Comparison of ENCODE assay signal across 8 cellular contexts in genomic region chr5:177495243-177496060, GRCh38. TPM values are rescaled to one million over a fixed set of nuclear protein-coding genes. Genes with fewer than 3 reads are reported as not detected.
A peak's percentile ranks its signal among the peaks of the same experiment; 100 is the strongest.
DNase-seq lines count a peak whose midpoint lies in the region; ATAC-seq and TF ChIP-seq lines count a peak whose summit lies in the region.

No MANE protein-coding gene starts in this region.

- peaks cover 38% of the 10 kb centered on the region for H3K4me1 Mint-ChIP-seq in activated CD8-positive, alpha-beta T cell treated with anti-CD3 and anti-CD28 coated beads for 36 hours (ENCODE audit: low read depth)

- no peak for ATAC-seq in Right ventricle myocardium superior (ENCODE audit: poor library complexity)
- no peak for ATAC-seq in Right ventricle myocardium inferior
- ATAC-seq in activated CD8-positive, alpha-beta T cell treated with anti-CD3 and anti-CD28 coated beads for 36 hours = no peak
- no peak for ATAC-seq in gastrocnemius medialis
- no peak for ATAC-seq in GM18868 (IDR thresholded peaks at IDR 0.05; ENCODE audit: unreplicated experiment)
- ATAC-seq in HG02938 (IDR thresholded peaks at IDR 0.05; ENCODE audit: unreplicated experiment) = no peak

- TF ChIP-seq POLR2A in gastrocnemius medialis (IDR thresholded peaks at IDR 0.05) = no peak

- H3K27ac Mint-ChIP-seq in activated CD8-positive, alpha-beta T cell treated with anti-CD3 and anti-CD28 coated beads for 36 hours = peak overlapping the region; percentile 78

- H3K4me1 ChIP-seq in left ventricle myocardium inferior (peaks cover 81% of the 10 kb centered on the region), gastrocnemius medialis (peaks cover 49 to 64% of the 10 kb centered on the region in 2 donors)

- H3K27me3 ChIP-seq in left ventricle myocardium inferior (ENCODE audit: low read depth) (no peaks in the 10 kb centered on the region), gastrocnemius medialis (no peaks in the 10 kb centered on the region)

- H3K27me3 Mint-ChIP-seq in activated CD8-positive, alpha-beta T cell treated with anti-CD3 and anti-CD28 coated beads for 36 hours = peaks cover 11% of the 10 kb centered on the region

- peak overlapping the region; percentile 71 for H3K4me3 Mint-ChIP-seq in activated CD8-positive, alpha-beta T cell treated with anti-CD3 and anti-CD28 coated beads for 36 hours

- H3K27ac ChIP-seq in left ventricle myocardium inferior (replicated peaks) (peak overlapping the region; percentile 95), gastrocnemius medialis (peak overlapping the region; percentile 96 to 99 (median 98))

- H3K36me3 ChIP-seq in left ventricle myocardium inferior (peaks cover 26% of the 10 kb centered on the region), gastrocnemius medialis (peaks cover 0 to 13% of the 10 kb centered on the region in 2 donors)

- peaks cover 20% of the 10 kb centered on the region for H3K36me3 Mint-ChIP-seq in activated CD8-positive, alpha-beta T cell treated with anti-CD3 and anti-CD28 coated beads for 36 hours (ENCODE audit: low read depth)

- intact Hi-C loops in Right ventricle myocardium superior (cut with DNase I) = no loop called here
- intact Hi-C loops in Right ventricle myocardium inferior (cut with DNase I) = loop anchor here (1.0 kb wide), 1 partner anchor 16 kb away; no protein-coding TSS in a partner anchor
- intact Hi-C loops in activated CD8-positive, alpha-beta T cell treated with anti-CD3 and anti-CD28 coated beads for 36 hours (cut with micrococcal nuclease) = loop anchor here (2.0 to 5.0 kb wide), 3 partner anchors 38 to 183 kb away; partner anchors contain the start of gene MXD3
- intact Hi-C loops in left ventricle myocardium inferior (cut with micrococcal nuclease) = no loop called here
- intact Hi-C loops in gastrocnemius medialis (cut with DNase I; ENCODE audit: low total_unique reads) = no loop called here

- CTCF ChIA-PET in activated CD8-positive, alpha-beta T cell treated with anti-CD3 and anti-CD28 coated beads for 36 hours (lab: Charles Lee) = interaction anchor here (1.2 to 4.8 kb wide), 8 partner anchors 13 to 186 kb away, joined by 3 to 30 read pairs (median 5); no protein-coding TSS in a partner anchor

- no peaks in the 10 kb centered on the region for H3K9me3 ChIP-seq in left ventricle myocardium inferior (replicated peaks)
- no peaks in the 10 kb centered on the region for H3K9me3 ChIP-seq in gastrocnemius medialis

- peak overlapping the region; percentile 96 for H3K4me3 ChIP-seq in left ventricle myocardium inferior
- H3K4me3 ChIP-seq in gastrocnemius medialis = peak overlapping the region; percentile 70 to 87 (median 82)

- in situ Hi-C loops in gastrocnemius medialis (cut with MboI; ENCODE audit: low sequenced_read_pairs in 4 of 4) = no loop called here

- H3K9me3 Mint-ChIP-seq in activated CD8-positive, alpha-beta T cell treated with anti-CD3 and anti-CD28 coated beads for 36 hours = no peaks in the 10 kb centered on the region

- no peak for TF ChIP-seq CTCF in activated CD8-positive, alpha-beta T cell treated with anti-CD3 and anti-CD28 coated beads for 36 hours (IDR thresholded peaks at IDR 0.05)
- TF ChIP-seq CTCF in left ventricle myocardium inferior (IDR thresholded peaks at IDR 0.05; ENCODE audit: borderline replicate concordance) (no peak), gastrocnemius medialis (IDR thresholded peaks at IDR 0.05 in 4 of 5, conservative IDR thresholded peaks at IDR 0.05 in 1 of 5) (no peak)

- POLR2A ChIA-PET in activated CD8-positive, alpha-beta T cell treated with anti-CD3 and anti-CD28 coated beads for 36 hours (lab: Charles Lee) = interaction anchor here (1.0 to 7.1 kb wide), 7 partner anchors 9 to 96 kb away, joined by 3 to 130 read pairs (median 4); partner anchors contain the start of genes DBN1 and TMED9

- DNase-seq in Right ventricle myocardium superior = peak; percentile 75
- DNase-seq in Right ventricle myocardium inferior (ENCODE audit: missing footprints) = no peak
- peak; percentile 46 for DNase-seq in activated CD8-positive, alpha-beta T cell treated with anti-CD3 and anti-CD28 coated beads for 36 hours
- peak; percentile 60 for DNase-seq in left ventricle myocardium inferior
- DNase-seq in gastrocnemius medialis = no peak
- no peak for DNase-seq in NCI-H526 treated with DMSO at 0.1 percent for 48 hours (lab: John Stamatoyannopoulos, UW)

RNA-seq across cellular contexts. Expression of gene PDLIM7, which starts 2.0 kb away (rescaled TPM):
- total RNA-seq in Right ventricle myocardium superior = 37.0 TPM
- total RNA-seq in Right ventricle myocardium inferior = 43.1 TPM
- total RNA-seq in activated CD8-positive, alpha-beta T cell treated with anti-CD3 and anti-CD28 coated beads for 36 hours = 10 to 100 TPM; 68.4 to 73.0 TPM
- 54.4 TPM for total RNA-seq in left ventricle myocardium inferior
- total RNA-seq in gastrocnemius medialis = 100 to 1,000 TPM; 132 to 244 (median 220) TPM

RNA-seq across cellular contexts. Expression of gene DOK3, which starts 14.2 kb away (rescaled TPM):
- total RNA-seq in Right ventricle myocardium superior (4.2 TPM), Right ventricle myocardium inferior (4.4 TPM), left ventricle myocardium inferior (3.3 TPM), gastrocnemius medialis (1 to 10 TPM; 2.1 to 5.1 (median 2.9) TPM)
- total RNA-seq in activated CD8-positive, alpha-beta T cell treated with anti-CD3 and anti-CD28 coated beads for 36 hours = 1 to 10 TPM; 7.4 to 8.0 TPM

RNA-seq across cellular contexts. Expression of gene DDX41, which starts 21.3 kb away (rescaled TPM):
- total RNA-seq in Right ventricle myocardium superior (22.6 TPM), Right ventricle myocardium inferior (30.1 TPM), left ventricle myocardium inferior (29.7 TPM), gastrocnemius medialis (100 to 1,000 TPM in 1 of 4 donors, 10 to 100 TPM in 3; 47.1 to 105 (median 62.3) TPM)
- total RNA-seq in activated CD8-positive, alpha-beta T cell treated with anti-CD3 and anti-CD28 coated beads for 36 hours = 100 to 1,000 TPM; 226 to 228 TPM

RNA-seq across cellular contexts. Expression of gene DBN1, which starts 22.0 kb away (rescaled TPM):
- total RNA-seq in Right ventricle myocardium superior = 24.2 TPM
- total RNA-seq in Right ventricle myocardium inferior = 32.2 TPM
- 100 to 1,000 TPM; 101 to 105 TPM for total RNA-seq in activated CD8-positive, alpha-beta T cell treated with anti-CD3 and anti-CD28 coated beads for 36 hours
- total RNA-seq in left ventricle myocardium inferior = 21.8 TPM
- total RNA-seq in gastrocnemius medialis = 10 to 100 TPM; 16.3 to 27.5 (median 23.2) TPM

RNA-seq across cellular contexts. Expression of gene PRR7, which starts 48.8 kb away (rescaled TPM):
- 0.59 TPM for total RNA-seq in Right ventricle myocardium superior
- 1.4 TPM for total RNA-seq in Right ventricle myocardium inferior
- 10 to 100 TPM; 32.6 to 36.4 TPM for total RNA-seq in activated CD8-positive, alpha-beta T cell treated with anti-CD3 and anti-CD28 coated beads for 36 hours
- total RNA-seq in left ventricle myocardium inferior = 2.1 TPM
- 1 to 10 TPM in 2 of 4 donors, under 1 TPM in 1, not detected in 1; 0.63 to 2.0 (median 1.4) TPM for total RNA-seq in gastrocnemius medialis

Comparison
In these comparisons a context has a peak if more than half of its experiments do, and no peak if none do; other contexts are left out.
1. DNase-seq: peak in Right ventricle myocardium superior (single experiment), activated CD8-positive, alpha-beta T cell treated with anti-CD3 and anti-CD28 coated beads for 36 hours (single experiment) and left ventricle myocardium inferior (single experiment); none in Right ventricle myocardium inferior (single experiment), gastrocnemius medialis (0 of 2) and NCI-H526 treated with DMSO at 0.1 percent for 48 hours (single experiment).
2. intact Hi-C loops: an anchor here in Right ventricle myocardium inferior (1.0 kb wide) and activated CD8-positive, alpha-beta T cell treated with anti-CD3 and anti-CD28 coated beads for 36 hours (2.0 to 5.0 kb wide); none called in Right ventricle myocardium superior, left ventricle myocardium inferior and gastrocnemius medialis.